Comparison of ENCODE assay signal across 8 cellular contexts in the genomic region with DNA sequence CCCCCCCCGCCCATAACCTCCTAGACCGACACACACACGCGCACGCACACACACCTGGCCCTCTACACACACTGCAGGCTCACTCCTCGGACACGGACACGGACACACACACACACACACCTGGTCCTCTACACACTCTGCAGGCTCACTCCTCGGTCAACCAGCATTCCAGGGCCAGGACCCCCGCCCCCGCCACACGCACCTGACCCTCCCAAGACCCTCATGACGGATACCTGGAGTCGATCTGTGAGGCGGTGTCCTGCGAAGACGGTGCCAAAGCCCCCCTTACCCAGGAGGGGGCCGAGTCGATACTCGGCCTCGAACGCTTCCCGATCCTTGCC. TPM values are rescaled to one million over a fixed set of nuclear protein-coding genes. Genes with fewer than 3 reads are reported as not detected.
DNase-seq lines count a peak whose midpoint lies in the region; ATAC-seq and TF ChIP-seq lines count a peak whose summit lies in the region.

No MANE protein-coding gene starts in this region.

- no peaks in the 10 kb centered on the region for H3K27me3 ChIP-seq in kidney epithelial cell (ENCODE audit: control insufficient read depth, insufficient read depth, low read length)
- no peaks in the 10 kb centered on the region for H3K27me3 ChIP-seq in testis

- no peaks in the 10 kb centered on the region for H3K9me3 ChIP-seq in testis

- TF ChIP-seq CTCF in kidney epithelial cell (IDR thresholded peaks at IDR 0.05; ENCODE audit: insufficient read depth, low read length, poor library complexity, severe bottlenecking) (no peak), testis (IDR thresholded peaks at IDR 0.05) (no peak)

- no peak for ATAC-seq in HG02623 (IDR thresholded peaks at IDR 0.05; ENCODE audit: unreplicated experiment)

- peaks cover 69% of the 10 kb centered on the region for H3K36me3 Mint-ChIP-seq in activated CD4-positive, alpha-beta T cell treated with anti-CD3 and anti-CD28 coated beads, Interleukin-2, amount 10 ng/mL, durations not matched to agents 24 days and 14 days (ENCODE audit: low read depth)
- H3K36me3 Mint-ChIP-seq in activated naive CD8-positive, alpha-beta T cell treated with anti-CD3 and anti-CD28 coated beads for 36 hours, result peaks cover 69% of the 10 kb centered on the region

- no peaks in the 10 kb centered on the region for H3K4me1 ChIP-seq in testis

- WGBS in testis, 2 donors, result 12 to 45% methylated on average over 4 to 12 of the region's 23 CpGs

- peak overlapping the region; percentile 95 for H3K27ac Mint-ChIP-seq in activated CD4-positive, alpha-beta T cell treated with anti-CD3 and anti-CD28 coated beads, Interleukin-2, amount 10 ng/mL, durations not matched to agents 24 days and 14 days
- peak overlapping the region; percentile 96 for H3K27ac Mint-ChIP-seq in activated naive CD8-positive, alpha-beta T cell treated with anti-CD3 and anti-CD28 coated beads for 36 hours

- H3K27me3 Mint-ChIP-seq in activated CD4-positive, alpha-beta T cell treated with anti-CD3 and anti-CD28 coated beads, Interleukin-2, amount 10 ng/mL, durations not matched to agents 24 days and 14 days, result no peaks in the 10 kb centered on the region
- peaks cover 10% of the 10 kb centered on the region for H3K27me3 Mint-ChIP-seq in activated naive CD8-positive, alpha-beta T cell treated with anti-CD3 and anti-CD28 coated beads for 36 hours

- peak overlapping the region; percentile 69 for H3K4me3 ChIP-seq in kidney epithelial cell (ENCODE audit: low read depth, low read length)
- H3K4me3 ChIP-seq in testis, result peak overlapping the region; percentile 48 to 67

- TF ChIP-seq POLR2A in testis (IDR thresholded peaks at IDR 0.05), result no peak

- peak overlapping the region; percentile 96 for H3K4me3 Mint-ChIP-seq in activated CD4-positive, alpha-beta T cell treated with anti-CD3 and anti-CD28 coated beads, Interleukin-2, amount 10 ng/mL, durations not matched to agents 24 days and 14 days
- H3K4me3 Mint-ChIP-seq in activated naive CD8-positive, alpha-beta T cell treated with anti-CD3 and anti-CD28 coated beads for 36 hours, result peak overlapping the region; percentile 90

- peak overlapping the region; percentile 63 to 81 for H3K27ac ChIP-seq in testis

- peaks cover 32% of the 10 kb centered on the region for H3K4me1 Mint-ChIP-seq in activated CD4-positive, alpha-beta T cell treated with anti-CD3 and anti-CD28 coated beads, Interleukin-2, amount 10 ng/mL, durations not matched to agents 24 days and 14 days
- H3K4me1 Mint-ChIP-seq in activated naive CD8-positive, alpha-beta T cell treated with anti-CD3 and anti-CD28 coated beads for 36 hours, result peaks cover 41% of the 10 kb centered on the region

- H3K36me3 ChIP-seq in kidney epithelial cell (ENCODE audit: control insufficient read depth, insufficient read depth, low read length), result no peaks in the 10 kb centered on the region
- H3K36me3 ChIP-seq in testis (ENCODE audit: low read depth, missing control alignments), result no peaks in the 10 kb centered on the region

- no peak for DNase-seq in activated CD4-positive, alpha-beta T cell treated with anti-CD3 and anti-CD28 coated beads, Interleukin-2, amount 10 ng/mL, durations not matched to agents 24 days and 14 days
- DNase-seq in activated CD4-positive, alpha-beta T cell treated with anti-CD3 and anti-CD28 coated beads, Interleukin-2, amount 50 U/mL, for 48 hours, result no peak
- DNase-seq in activated naive CD8-positive, alpha-beta T cell treated with anti-CD3 and anti-CD28 coated beads for 36 hours, result no peak
- DNase-seq in kidney epithelial cell (ENCODE audit: low read depth) (no peak), testis (no peak), NCI-H524 treated with DMSO at 0.1 percent for 48 hours (lab: John Stamatoyannopoulos, UW) (no peak), hepatic stellate cell (ENCODE audit: low spot score) (no peak)

- H3K9me3 Mint-ChIP-seq in activated CD4-positive, alpha-beta T cell treated with anti-CD3 and anti-CD28 coated beads, Interleukin-2, amount 10 ng/mL, durations not matched to agents 24 days and 14 days, result no peaks in the 10 kb centered on the region
- no peaks in the 10 kb centered on the region for H3K9me3 Mint-ChIP-seq in activated naive CD8-positive, alpha-beta T cell treated with anti-CD3 and anti-CD28 coated beads for 36 hours

- intact Hi-C loops in activated CD4-positive, alpha-beta T cell treated with anti-CD3 and anti-CD28 coated beads, Interleukin-2, amount 10 ng/mL, durations not matched to agents 24 days and 14 days (cut with micrococcal nuclease), result loop anchor here (5.0 kb wide), 3 partner anchors 116 to 1701 kb away; a partner anchor contains a TSS
- intact Hi-C loops in testis (cut with DNase I; ENCODE audit: low total_unique reads), result no loop called here

RNA-seq across cellular contexts. Expression of a gene that starts 0.6 kb away (rescaled TPM):
- total RNA-seq in activated CD4-positive, alpha-beta T cell treated with anti-CD3 and anti-CD28 coated beads, Interleukin-2, amount 10 ng/mL, durations not matched to agents 24 days and 14 days, result 391 and 394 TPM in 2 replicates
- 100 to 1,000 TPM; 213 to 219 TPM for total RNA-seq in activated naive CD8-positive, alpha-beta T cell treated with anti-CD3 and anti-CD28 coated beads for 36 hours
- total RNA-seq in kidney epithelial cell, result 6.8 and 7.9 TPM in 2 replicates
- 10 to 100 TPM; 21.5 to 23.0 TPM for total RNA-seq in testis
- polyA plus RNA-seq in testis (ENCODE audit: insufficient read depth, low read depth, low replicate concordance), result 20.6 TPM

RNA-seq across cellular contexts. Expression of a gene that starts 6.8 kb away (rescaled TPM):
- total RNA-seq in activated CD4-positive, alpha-beta T cell treated with anti-CD3 and anti-CD28 coated beads, Interleukin-2, amount 10 ng/mL, durations not matched to agents 24 days and 14 days, result 19.5 and 22.8 TPM in 2 replicates
- total RNA-seq in activated naive CD8-positive, alpha-beta T cell treated with anti-CD3 and anti-CD28 coated beads for 36 hours, result 10 to 100 TPM; 20.8 to 24.0 TPM
- total RNA-seq in kidney epithelial cell, result 34.3 and 40.9 TPM in 2 replicates
- 10 to 100 TPM; 15.9 to 21.6 TPM for total RNA-seq in testis
- 18.6 TPM for polyA plus RNA-seq in testis (ENCODE audit: insufficient read depth, low read depth, low replicate concordance)

RNA-seq across cellular contexts. Expression of a gene that starts 20.5 kb away (rescaled TPM):
- total RNA-seq in activated CD4-positive, alpha-beta T cell treated with anti-CD3 and anti-CD28 coated beads, Interleukin-2, amount 10 ng/mL, durations not matched to agents 24 days and 14 days, result 104 and 114 TPM in 2 replicates
- total RNA-seq in activated naive CD8-positive, alpha-beta T cell treated with anti-CD3 and anti-CD28 coated beads for 36 hours, result 10 to 100 TPM; 84.3 to 85.7 TPM
- total RNA-seq in kidney epithelial cell, result 73.2 and 92.5 TPM in 2 replicates
- total RNA-seq in testis, result 10 to 100 TPM; 39.3 to 43.7 TPM
- polyA plus RNA-seq in testis (ENCODE audit: insufficient read depth, low read depth, low replicate concordance), result 37.8 TPM

RNA-seq across cellular contexts. Expression of a gene that starts 20.7 kb away (rescaled TPM):
- total RNA-seq in activated CD4-positive, alpha-beta T cell treated with anti-CD3 and anti-CD28 coated beads, Interleukin-2, amount 10 ng/mL, durations not matched to agents 24 days and 14 days, result 72.0 and 75.1 TPM in 2 replicates
- 10 to 100 TPM; 57.8 to 60.5 TPM for total RNA-seq in activated naive CD8-positive, alpha-beta T cell treated with anti-CD3 and anti-CD28 coated beads for 36 hours
- total RNA-seq in kidney epithelial cell (89.4 and 100 TPM in 2 replicates), testis (10 to 100 TPM; 41.2 to 53.2 TPM)
- polyA plus RNA-seq in testis (ENCODE audit: insufficient read depth, low read depth, low replicate concordance), result 32.9 TPM

RNA-seq across cellular contexts. Expression of a gene that starts 39.1 kb away (rescaled TPM):
- total RNA-seq in activated CD4-positive, alpha-beta T cell treated with anti-CD3 and anti-CD28 coated beads, Interleukin-2, amount 10 ng/mL, durations not matched to agents 24 days and 14 days, result 76.2 and 76.7 TPM in 2 replicates
- total RNA-seq in activated naive CD8-positive, alpha-beta T cell treated with anti-CD3 and anti-CD28 coated beads for 36 hours, result 10 to 100 TPM; 57.3 to 59.5 TPM
- 51.7 and 56.0 TPM in 2 replicates for total RNA-seq in kidney epithelial cell
- 10 to 100 TPM; 74.3 to 77.1 TPM for total RNA-seq in testis
- polyA plus RNA-seq in testis (ENCODE audit: insufficient read depth, low read depth, low replicate concordance), result 36.2 TPM

Comparison
In these comparisons a context has a peak if more than half of its experiments do, and no peak if none do; other contexts are left out.
1. RNA of a gene that starts 0.6 kb away (total RNA-seq): 391 to 394 TPM in activated CD4-positive, alpha-beta T cell treated with anti-CD3 and anti-CD28 coated beads, Interleukin-2, amount 10 ng/mL, durations not matched to agents 24 days and 14 days and 213 to 219 TPM in activated naive CD8-positive, alpha-beta T cell treated with anti-CD3 and anti-CD28 coated beads for 36 hours; 21.5 to 23.0 TPM in testis and 6.8 to 7.9 TPM in kidney epithelial cell; every median in the first group is over 4 times any median in the second.